In the genomic region with DNA sequence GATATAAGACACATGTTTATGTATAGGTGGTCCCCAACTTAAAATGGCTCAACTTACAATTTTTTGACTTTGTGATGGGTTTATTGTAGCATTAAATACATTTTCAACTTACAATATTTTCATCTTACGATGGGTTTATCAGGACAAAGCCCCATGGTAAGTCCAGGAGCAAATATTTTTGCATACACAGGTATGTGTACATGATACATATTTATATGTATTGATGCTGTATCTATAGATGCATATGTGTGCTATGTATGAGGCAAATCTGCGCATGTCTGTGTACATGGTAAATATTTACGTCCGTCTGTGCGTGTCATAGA, we compare ENCODE assay signal across 8 cellular contexts. TPM values are rescaled to one million over a fixed set of nuclear protein-coding genes. Genes with fewer than 3 reads are reported as not detected.
DNase-seq lines count a peak whose midpoint lies in the region; ATAC-seq and TF ChIP-seq lines count a peak whose summit lies in the region.

No MANE protein-coding gene starts in this region.

- H3K9me3 ChIP-seq in T-helper 17 cell (ENCODE audit: control insufficient read depth, low read length, poor library complexity, severe bottlenecking) (no peaks in the 10 kb centered on the region), skeletal muscle satellite cell (replicated peaks; ENCODE audit: low read length) (no peaks in the 10 kb centered on the region)

- peak overlapping the region; percentile 78 for H3K4me3 ChIP-seq in skeletal muscle satellite cell (ENCODE audit: low read length)

- peak overlapping the region; percentile 88 for H3K4me3 Mint-ChIP-seq in T-helper 17 cell

- H3K4me1 ChIP-seq in foreskin keratinocyte (peaks cover 7% of the 10 kb centered on the region), skeletal muscle satellite cell (ENCODE audit: control insufficient read depth, insufficient read depth, low read length) (peaks cover 22% of the 10 kb centered on the region)

- peaks cover 17% of the 10 kb centered on the region for H3K36me3 ChIP-seq in skeletal muscle satellite cell (ENCODE audit: insufficient read depth, low read length)

- H3K27ac ChIP-seq in foreskin keratinocyte = peak overlapping the region; percentile 74

- H3K9ac ChIP-seq in skeletal muscle satellite cell (ENCODE audit: low read depth, low read length) = peak overlapping the region; percentile 77

- DNase-seq in T-helper 17 cell (no peak), foreskin keratinocyte (no peak), NCI-H345 (lab: John Stamatoyannopoulos, UW) (no peak), 8988T (no peak)

- H3K4me1 Mint-ChIP-seq in T-helper 17 cell = peaks cover 24% of the 10 kb centered on the region

- peaks cover 3% of the 10 kb centered on the region for H3K36me3 Mint-ChIP-seq in T-helper 17 cell (ENCODE audit: low read depth)

- H3K4me2 ChIP-seq in skeletal muscle satellite cell (ENCODE audit: low read length) = peak overlapping the region; percentile 83

- TF ChIP-seq CTCF in foreskin keratinocyte (conservative IDR thresholded peaks at IDR 0.05) = no peak

- H3K27me3 Mint-ChIP-seq in T-helper 17 cell = no peaks in the 10 kb centered on the region

- H3K27me3 ChIP-seq in foreskin keratinocyte = no peaks in the 10 kb centered on the region
- H3K27me3 ChIP-seq in skeletal muscle satellite cell (ENCODE audit: control insufficient read depth, insufficient read depth, low read length) = no peaks in the 10 kb centered on the region

- H3K27ac Mint-ChIP-seq in T-helper 17 cell = peak overlapping the region; percentile 77

- ATAC-seq in GM18861 (IDR thresholded peaks at IDR 0.05; ENCODE audit: unreplicated experiment) (peak; percentile 26), T-helper 17 cell (no peak), foreskin keratinocyte (no peak), HG03432 (IDR thresholded peaks at IDR 0.05; ENCODE audit: unreplicated experiment) (no peak), HG03571 (IDR thresholded peaks at IDR 0.05; ENCODE audit: unreplicated experiment) (no peak)

RNA-seq across cellular contexts. Expression of a gene that starts 0.7 kb away (rescaled TPM):
- 10 to 100 TPM; 48.0 to 51.7 TPM for total RNA-seq in T-helper 17 cell
- total RNA-seq in foreskin keratinocyte = 94.4 and 100 TPM in 2 replicates
- 30.4 and 34.6 TPM in 2 replicates for polyA plus RNA-seq in foreskin keratinocyte
- 80.2 and 82.6 TPM in 2 replicates for total RNA-seq in skeletal muscle satellite cell (2012; rRNA removed)
